Comparison of ENCODE assay signal across 35 cellular contexts in the genomic region with DNA sequence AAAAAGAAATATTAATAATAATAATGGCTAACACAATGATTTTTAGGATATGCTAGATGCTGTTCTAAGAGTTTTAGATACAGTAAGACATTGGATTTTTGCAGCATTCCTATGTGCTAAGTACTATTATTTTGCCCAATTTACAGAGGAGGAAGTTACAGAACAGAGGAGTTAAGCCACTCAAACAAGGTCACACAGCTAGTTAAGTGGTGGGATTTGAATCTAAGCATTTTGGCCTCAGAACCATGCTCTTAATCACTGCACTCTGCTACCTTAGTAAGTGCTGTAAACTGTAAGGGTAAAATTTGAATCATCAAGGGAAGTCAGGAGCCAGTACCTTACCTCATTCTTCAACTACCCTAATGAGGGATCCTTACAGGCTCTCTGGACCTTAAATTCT. TPM values are rescaled to one million over a fixed set of nuclear protein-coding genes. Genes with fewer than 3 reads are reported as not detected.
DNase-seq lines count a peak whose midpoint lies in the region; ATAC-seq, FAIRE-seq and TF ChIP-seq lines count a peak whose summit lies in the region.
"Had no signal": no experiment of that assay in that cellular context is flagged by ENCODE, and none has a peak within 500 bp of the region (broad histone marks: within the 10 kb centered on the region; RNA-seq: fewer than 3 reads in every experiment).

No MANE protein-coding gene starts in this region.

- BruUV-seq in K562 (replicated peaks; lab: Mats Ljungman, UMichigan) = no TSS peak

- TF ChIP-seq POLR2A in K562 (conservative IDR thresholded peaks at IDR 0.05) = no peak
- no peak for TF ChIP-seq POLR2A in H1 (IDR thresholded peaks at IDR 0.05; ENCODE audit: control extremely low read depth in 1 of 2, low read depth in 2 of 2, low read length in 2 of 2)

- TF ChIP-seq EP300 in K562 (IDR thresholded peaks at IDR 0.05; ENCODE audit: low read length) (no peak), H1 (IDR thresholded peaks at IDR 0.05; ENCODE audit: borderline replicate concordance in 1 of 2, low read depth in 2 of 2, low read length in 2 of 2) (no peak)

- no peak overlapping the region for H2BK20ac ChIP-seq in H1 (ENCODE audit: low read length)
- H2BK20ac ChIP-seq in H9 (ENCODE audit: low read depth, low read length, poor library complexity, severe bottlenecking) = no peak overlapping the region

- no peak overlapping the region for H2BK12ac ChIP-seq in H1 (ENCODE audit: low read depth, low read length)
- H2BK12ac ChIP-seq in H9 (ENCODE audit: insufficient read length, low read depth, low read length) = no peak overlapping the region

- H3K27me3 Mint-ChIP-seq in H9 (ENCODE audit: low read depth) = no peaks in the 10 kb centered on the region
- H3K27me3 Mint-ChIP-seq: B cell; CD4-positive, alpha-beta memory T cell; CD4-positive, alpha-beta T cell; CD4-positive, CD25-positive, alpha-beta regulatory T cell had no signal

- H3K23me2 ChIP-seq in H1 (ENCODE audit: low read depth, low read length) = no peaks in the 10 kb centered on the region
- H3K23me2 ChIP-seq in H9 (ENCODE audit: insufficient read length, low read depth, low read length, poor library complexity, severe bottlenecking) = no peaks in the 10 kb centered on the region

- no peak overlapping the region for H2BK15ac ChIP-seq in H1 (ENCODE audit: low read length)
- no peak overlapping the region for H2BK15ac ChIP-seq in H9 (ENCODE audit: low read depth, low read length)

- no peak overlapping the region for H2AFZ ChIP-seq in K562 (ENCODE audit: low read depth, low read length)
- H2AFZ ChIP-seq in H1 (ENCODE audit: low read length) = no peak overlapping the region
- no peak overlapping the region for H2AFZ ChIP-seq in H9 (ENCODE audit: low read length)

- no peak overlapping the region for H4K8ac ChIP-seq in H1 (ENCODE audit: extremely low read depth, insufficient read depth, low read length)
- no peak overlapping the region for H4K8ac ChIP-seq in H9 (replicated peaks; ENCODE audit: insufficient read length, low read depth, low read length)

- no peak for TF ChIP-seq CTCF in HEK293 (tag by site-specific recombination; IDR thresholded peaks at IDR 0.05)
- no peak for TF ChIP-seq CTCF in K562 (IDR thresholded peaks at IDR 0.05 in 2 of 3, conservative IDR thresholded peaks at IDR 0.05 in 1 of 3; ENCODE audit: insufficient read depth in 2 of 3, low read depth in 1 of 3, low read length in 3 of 3)
- no peak for TF ChIP-seq CTCF in H1 (IDR thresholded peaks at IDR 0.05; ENCODE audit: control extremely low read depth in 1 of 3, insufficient read depth in 1 of 3, low read depth in 1 of 3, low read length in 3 of 3)
- TF ChIP-seq CTCF in H9 (conservative IDR thresholded peaks at IDR 0.05) = no peak

- H3T11ph ChIP-seq in H9 (ENCODE audit: low read length) = no peak overlapping the region

- POLR2A ChIA-PET in HEK293 (lab: Yijun Ruan, JAX) (no interaction called here), K562 (lab: Yijun Ruan, JAX) (no interaction called here), H1 (lab: Charles Lee; ENCODE audit: partially characterized antibody) (no interaction called here)

- H3K18ac ChIP-seq in H1 (ENCODE audit: extremely low read depth, low read length) (no peak overlapping the region), H9 (ENCODE audit: insufficient read length, low read depth, low read length) (no peak overlapping the region)

- DNase-seq in K562 (ENCODE audit: extremely low read depth in 1 of 4, low spot score in 3 of 4) = no peak
- DNase-seq in H1 (ENCODE audit: low read depth in 1 of 2, low spot score in 2 of 2) = no peak
- no peak for DNase-seq in H9
- DNase-seq: 8988T; ACHN; AML-193; BE2C; C1 segment of cervical spinal cord; Caco-2; Calu3; CD4-positive, alpha-beta memory T cell; CD4-positive, alpha-beta T cell; CD4-positive, CD25-positive, alpha-beta regulatory T cell; CD8-positive, alpha-beta memory T cell; CD8-positive, alpha-beta T cell; COR-L47; DMS 273 treated with DMSO at 0.1 percent for 48 hours; DMS153; DMS53; DMS79; DMS79 treated with DMSO at 0.1 percent for 48 hours; DND-41; EL had no signal

- peak; percentile 6 for FAIRE-seq in K562 (lab: Jason Lieb, UNC)
- peak; percentile 62 for FAIRE-seq in H1 (lab: Jason Lieb, UNC)
- FAIRE-seq: A204.1, A549, D721Med had no signal

- H3K36me3 Mint-ChIP-seq in H9 (ENCODE audit: insufficient read depth in 1 of 3, low read depth in 3 of 3) = peaks cover 0 to 3% (median 3%) of the 10 kb centered on the region in 3 experiments; a peak in 2 of 7 replicates

- peaks cover 22 to 24% of the 10 kb centered on the region in 2 experiments for H3K4me1 Mint-ChIP-seq in H9
- H3K4me1 Mint-ChIP-seq: B cell; CD4-positive, alpha-beta memory T cell; CD8-positive, alpha-beta memory T cell had no signal

- no peak overlapping the region for H3K27ac ChIP-seq in HEK293 (ENCODE audit: extremely low read depth, low read depth, low read length)
- no peak overlapping the region for H3K27ac ChIP-seq in K562 (ENCODE audit: extremely low read depth, low read depth, low read length)
- no peak overlapping the region for H3K27ac ChIP-seq in H1 (ENCODE audit: low read depth, low read length)
- H3K27ac ChIP-seq in H9 (ENCODE audit: insufficient read length, low read depth, low read length) = no peak overlapping the region
- H3K27ac ChIP-seq: 22Rv1; A549; BLaER1; BLaER1 treated with 17β-estradiol and CSF1 and Interleukin-3, amounts not matched to agents 10 nM and 100 nM; C4-2B had no signal

- peaks cover 0 to under 1% of the 10 kb centered on the region in 2 experiments; a peak in 1 of 5 replicates for H3K9me3 Mint-ChIP-seq in H9
- H3K9me3 Mint-ChIP-seq: CD4-positive, alpha-beta T cell; CD8-positive, alpha-beta T cell had no signal

- H3K9me1 ChIP-seq in K562 (ENCODE audit: control insufficient read depth, insufficient read depth, low read length) = no peaks in the 10 kb centered on the region

- H3K56ac ChIP-seq in H1 (replicated peaks; ENCODE audit: insufficient read length, low read depth, low read length) (no peak overlapping the region), H9 (ENCODE audit: insufficient read length, low read depth, low read length) (no peak overlapping the region)

- no peak overlapping the region for H3K27ac Mint-ChIP-seq in H9
- H3K27ac Mint-ChIP-seq: B cell; CD4-positive, alpha-beta memory T cell; CD4-positive, alpha-beta T cell; CD4-positive, CD25-positive, alpha-beta regulatory T cell; CD8-positive, alpha-beta memory T cell; CD8-positive, alpha-beta T cell had no signal

- H3K4me2 ChIP-seq in K562 (ENCODE audit: insufficient read depth, low read length) (no peak overlapping the region), H1 (ENCODE audit: insufficient read depth in 1 of 2, low read depth in 2 of 2, low read length in 2 of 2) (no peak overlapping the region), H9 (ENCODE audit: insufficient read depth, insufficient read length, low read length) (no peak overlapping the region)
- H3K4me2 ChIP-seq: A549; BLaER1; BLaER1 treated with 17β-estradiol and CSF1 and Interleukin-3, amounts not matched to agents 10 nM and 100 nM had no signal

- H3K9ac ChIP-seq in K562 (ENCODE audit: insufficient read depth in 1 of 2, low read depth in 2 of 2, low read length in 2 of 2) = no peak overlapping the region
- no peak overlapping the region for H3K9ac ChIP-seq in H1 (replicated peaks in 1 of 4; ENCODE audit: extremely low read depth in 1 of 4, low read depth in 3 of 4, low read length in 3 of 4)
- no peak overlapping the region for H3K9ac ChIP-seq in H9 (ENCODE audit: extremely low read depth, insufficient read length, low read length)
- H3K9ac ChIP-seq: BLaER1; BLaER1 treated with 17β-estradiol and CSF1 and Interleukin-3, amounts not matched to agents 10 nM and 100 nM had no signal

- no peak overlapping the region for H3K4ac ChIP-seq in H1 (replicated peaks; ENCODE audit: insufficient read length, low read depth, low read length)
- H3K4ac ChIP-seq in H9 (ENCODE audit: low read depth, low read length) = no peak overlapping the region

- H3K4me3 ChIP-seq in HEK293 (ENCODE audit: low read depth, low read length) (no peak overlapping the region), K562 (no peak overlapping the region), H1 (ENCODE audit: extremely low read depth in 1 of 4, insufficient read depth in 2 of 4, low read depth in 3 of 4, low read length in 4 of 4) (no peak overlapping the region)
- H3K4me3 ChIP-seq: A549; BLaER1; BLaER1 treated with 17β-estradiol and CSF1 and Interleukin-3, amounts not matched to agents 10 nM and 100 nM had no signal

- H3K79me1 ChIP-seq in H1 (ENCODE audit: low read depth, low read length) (no peaks in the 10 kb centered on the region), H9 (ENCODE audit: insufficient read depth, low read depth, low read length, poor library complexity, severe bottlenecking) (no peaks in the 10 kb centered on the region)

- H3K4me3 Mint-ChIP-seq in H9 = no peak overlapping the region
- H3K4me3 Mint-ChIP-seq: B cell; CD14-positive monocyte; CD4-positive, alpha-beta memory T cell; CD4-positive, alpha-beta T cell; CD4-positive, CD25-positive, alpha-beta regulatory T cell; CD8-positive, alpha-beta memory T cell; CD8-positive, alpha-beta T cell had no signal

- H4K5ac ChIP-seq in H1 (ENCODE audit: insufficient read length, low read depth, low read length) (no peak overlapping the region), H9 (ENCODE audit: insufficient read length, low read depth, low read length) (no peak overlapping the region)

- CTCF ChIA-PET in HEK293 (lab: Yijun Ruan, JAX) = no interaction called here
- CTCF ChIA-PET in K562 (lab: Yijun Ruan, JAX; ENCODE audit: low intra/inter-chr PET ratio) = no interaction called here
- CTCF ChIA-PET in H1 (lab: Charles Lee; ENCODE audit: partially characterized antibody) = no interaction called here

- H3K9me3 ChIP-seq in HEK293 (ENCODE audit: control insufficient read depth, insufficient read depth, low read depth, low read length) (no peaks in the 10 kb centered on the region; the same call in 1 of the 2 replicates), K562 (replicated peaks; ENCODE audit: control insufficient read depth, insufficient read depth, low read depth, low read length) (0 out of 2 replicates have a peak, but pooled peaks cover 2% of the 10 kb centered on the region), H1 (ENCODE audit: insufficient read depth in 2 of 2, low read depth in 1 of 2, low read length in 1 of 2) (no peaks in the 10 kb centered on the region), H9 (ENCODE audit: control insufficient read depth, low read depth, low read length) (no peaks in the 10 kb centered on the region)
- H3K9me3 ChIP-seq: BE2C, Caco-2 had no signal

- H3K4me1 ChIP-seq in HEK293 (ENCODE audit: control insufficient read depth, insufficient read depth, low read length) (no peaks in the 10 kb centered on the region), K562 (replicated peaks in 1 of 2; ENCODE audit: control insufficient read depth in 2 of 2, insufficient read depth in 2 of 2, low read length in 2 of 2) (no peaks in the 10 kb centered on the region), H1 (replicated peaks in 1 of 4; ENCODE audit: control insufficient read depth in 3 of 4, insufficient read depth in 4 of 4, low read length in 3 of 4) (peaks cover 0 to 9% (median 3%) of the 10 kb centered on the region in 4 experiments), H9 (ENCODE audit: insufficient read depth, low read length) (peaks cover 2% of the 10 kb centered on the region)
- H3K4me1 ChIP-seq: A549, BE2C, BLaER1, Caco-2 had no signal

- H4K91ac ChIP-seq in H1 (replicated peaks; ENCODE audit: insufficient read length, low read length) = no peak overlapping the region
- no peak overlapping the region for H4K91ac ChIP-seq in H9 (ENCODE audit: insufficient read length, low read depth, low read length)

- H3K79me2 ChIP-seq in K562 (ENCODE audit: control insufficient read depth, insufficient read depth, low read length) = no peaks in the 10 kb centered on the region
- H3K79me2 ChIP-seq in H1 (ENCODE audit: control insufficient read depth in 1 of 2, insufficient read depth in 2 of 2, low read length in 2 of 2) = no peaks in the 10 kb centered on the region; a peak in 1 of 4 replicates
- no peaks in the 10 kb centered on the region for H3K79me2 ChIP-seq in H9 (ENCODE audit: insufficient read depth, low read length)

- H3K14ac ChIP-seq in H1 (ENCODE audit: insufficient read length) = no peak overlapping the region
- H3K14ac ChIP-seq in H9 (ENCODE audit: insufficient read depth, low read length) = no peak overlapping the region

- no peaks in the 10 kb centered on the region for H3K36me3 ChIP-seq in HEK293 (ENCODE audit: control insufficient read depth in 2 of 2, insufficient read depth in 1 of 2, low read length in 2 of 2)
- H3K36me3 ChIP-seq in K562 (ENCODE audit: control insufficient read depth, insufficient read depth, low read length) = no peaks in the 10 kb centered on the region
- H3K36me3 ChIP-seq in H1 (ENCODE audit: control insufficient read depth in 2 of 4, insufficient read depth in 4 of 4, low read length in 3 of 4) = no peaks in the 10 kb centered on the region
- H3K36me3 ChIP-seq: BE2C had no signal

- no peak overlapping the region for H2BK5ac ChIP-seq in H1 (ENCODE audit: low read depth, low read length)
- H2BK5ac ChIP-seq in H9 (ENCODE audit: insufficient read length, low read length) = no peak overlapping the region

- no peak for TF ChIP-seq RAD21 in K562 (CRISPR knock-in tag; conservative IDR thresholded peaks at IDR 0.05 in 1 of 2, IDR thresholded peaks at IDR 0.05 in 1 of 2)
- TF ChIP-seq RAD21 in H1 (IDR thresholded peaks at IDR 0.05 in 1 of 2, conservative IDR thresholded peaks at IDR 0.05 in 1 of 2; ENCODE audit: low read depth in 2 of 2, low read length in 2 of 2) = no peak

- H4K20me1 ChIP-seq in K562 (replicated peaks; ENCODE audit: control insufficient read depth, insufficient read depth, low read length) = no peaks in the 10 kb centered on the region
- no peaks in the 10 kb centered on the region for H4K20me1 ChIP-seq in H1 (replicated peaks in 1 of 2; ENCODE audit: control insufficient read depth in 1 of 2, insufficient read depth in 2 of 2, low read length in 2 of 2)
- no peaks in the 10 kb centered on the region for H4K20me1 ChIP-seq in H9 (ENCODE audit: control insufficient read depth, insufficient read depth, insufficient read length)
- H4K20me1 ChIP-seq: BLaER1; BLaER1 treated with 17β-estradiol and CSF1 and Interleukin-3, amounts not matched to agents 10 nM and 100 nM had no signal

- H2BK120ac ChIP-seq in H1 (replicated peaks; ENCODE audit: low read depth, low read length) (no peak overlapping the region), H9 (ENCODE audit: low read depth, low read length, poor library complexity, severe bottlenecking) (no peak overlapping the region)

- no peak for ATAC-seq in K562
- no peak for ATAC-seq in GM18861 (IDR thresholded peaks at IDR 0.05; ENCODE audit: unreplicated experiment)
- ATAC-seq in HG03095 (IDR thresholded peaks at IDR 0.05; ENCODE audit: unreplicated experiment) = no peak
- ATAC-seq: A549; CD8-positive, alpha-beta T cell had no signal

- H2AK5ac ChIP-seq in H1 (ENCODE audit: low read depth, low read length) = no peak overlapping the region
- no peak overlapping the region for H2AK5ac ChIP-seq in H9 (ENCODE audit: insufficient read length, low read length)

- H3K23ac ChIP-seq in H1 (ENCODE audit: insufficient read length) (no peak overlapping the region), H9 (ENCODE audit: insufficient read length, low read depth, low read length) (no peak overlapping the region)

- intact Hi-C loops in K562 (cut with micrococcal nuclease) = no loop called here

- in situ Hi-C loops in K562 (cut with MboI) = no loop called here

- H3K27me3 ChIP-seq in K562 (ENCODE audit: control insufficient read depth in 2 of 2, insufficient read depth in 2 of 2, low read length in 2 of 2) (no peaks in the 10 kb centered on the region), H1 (replicated peaks in 1 of 4; ENCODE audit: control insufficient read depth in 3 of 4, extremely low read depth in 1 of 4, insufficient read depth in 3 of 4, low read length in 3 of 4) (no peaks in the 10 kb centered on the region), H9 (ENCODE audit: insufficient read depth, low read length) (no peaks in the 10 kb centered on the region)
- H3K27me3 ChIP-seq: BE2C; BLaER1; BLaER1 treated with 17β-estradiol and CSF1 and Interleukin-3, amounts not matched to agents 10 nM and 100 nM had no signal

RNA-seq across cellular contexts. Expression of a gene that starts 25.4 kb away (rescaled TPM):
- 346 and 447 TPM in 2 replicates for total RNA-seq in K562 (2011; cell fraction: chromatin; rRNA removed; ENCODE audit: low replicate concordance)
- 526 and 614 TPM in 2 replicates for total RNA-seq in K562 (2011; cell fraction: nucleolus; rRNA removed)
- total RNA-seq in K562 (2011; cell fraction: nucleoplasm; rRNA removed) = 1,360 and 2,588 TPM in 2 replicates
- total RNA-seq in K562 (2014; rRNA removed) = 4,345 and 7,063 TPM in 2 replicates
- 6,408 and 7,046 TPM in 2 replicates for total RNA-seq in K562 (2014; rRNA removed; fragmentation: Illumina TruSeq; extraction: Trizol)
- 6,302 and 6,440 TPM in 2 replicates for total RNA-seq in K562 (2015; rRNA removed; fragmentation: Illumina TruSeq; extraction: Trizol)
- 3,252 and 3,488 TPM in 2 replicates for total RNA-seq in K562 (2021)
- 4,543 and 4,761 TPM in 2 replicates for polyA plus RNA-seq in K562 (2011; rRNA removed)
- 2,442 and 6,019 TPM in 2 replicates for polyA plus RNA-seq in K562 (2011; cell fraction: cytosol; rRNA removed)
- 1,013 and 2,216 TPM in 2 replicates for polyA plus RNA-seq in K562 (2011; cell fraction: nucleus; rRNA removed)
- 5,059 and 9,769 TPM in 2 replicates for polyA plus RNA-seq in K562 (2012)
- polyA plus RNA-seq in K562 (2014; fragmentation: Illumina TruSeq; extraction: Trizol) = 5,425 and 5,953 TPM in 2 replicates
- polyA plus RNA-seq in K562 (2014; fragmentation: Nextera tagmentation; extraction: Ambion mirVana) = 1,000 to 10,000 TPM; 5,181 to 6,445 TPM
- 7,344 and 10,689 TPM in 2 replicates for polyA plus RNA-seq in K562 (2014; rRNA removed)
- polyA minus RNA-seq in K562 (2011; rRNA and poly(A)+ RNA removed) = 6,635 and 7,075 TPM in 2 replicates
- 1,206 and 1,219 TPM in 2 replicates for polyA minus RNA-seq in K562 (2011; cell fraction: cytosol; rRNA and poly(A)+ RNA removed)
- 123 and 336 TPM in 2 replicates for polyA minus RNA-seq in K562 (2011; cell fraction: nucleus; rRNA and poly(A)+ RNA removed)
- 2,559 and 2,561 TPM in 2 replicates for total RNA-seq in H1 (2021; fragmentation: NEBNext Ultra II Directional; extraction: Animal tissue kit (Norgen Biotek cat#: 25700))
- polyA plus RNA-seq in H1 (2011; rRNA removed) = 2,869 and 4,867 TPM in 2 replicates
- 6,096 TPM for polyA plus RNA-seq in H1 (2011; cell fraction: cytosol; rRNA removed)
- 1,659 TPM for polyA plus RNA-seq in H1 (2011; cell fraction: nucleus; rRNA removed)
- polyA plus RNA-seq in H1 (2012, experiment 1 of 2) = 4,061 to 6,536 TPM (median 5,485 TPM) in 4 replicates
- polyA plus RNA-seq in H1 (2012, experiment 2 of 2) = 4,122 TPM
- 3,517 TPM for polyA plus RNA-seq in H1 (2013, experiment 1 of 2)
- polyA plus RNA-seq in H1 (2013, experiment 2 of 2) = 3,428 TPM
- polyA minus RNA-seq in H1 (2011; rRNA and poly(A)+ RNA removed) = 1,403 and 1,559 TPM in 2 replicates
- polyA minus RNA-seq in H1 (2011; cell fraction: cytosol; rRNA and poly(A)+ RNA removed) = 652 TPM
- 457 TPM for polyA minus RNA-seq in H1 (2011; cell fraction: nucleus; rRNA and poly(A)+ RNA removed)
- total RNA-seq in H9 (2021) = 2,916 and 2,922 TPM in 2 replicates
